In the genomic region with DNA sequence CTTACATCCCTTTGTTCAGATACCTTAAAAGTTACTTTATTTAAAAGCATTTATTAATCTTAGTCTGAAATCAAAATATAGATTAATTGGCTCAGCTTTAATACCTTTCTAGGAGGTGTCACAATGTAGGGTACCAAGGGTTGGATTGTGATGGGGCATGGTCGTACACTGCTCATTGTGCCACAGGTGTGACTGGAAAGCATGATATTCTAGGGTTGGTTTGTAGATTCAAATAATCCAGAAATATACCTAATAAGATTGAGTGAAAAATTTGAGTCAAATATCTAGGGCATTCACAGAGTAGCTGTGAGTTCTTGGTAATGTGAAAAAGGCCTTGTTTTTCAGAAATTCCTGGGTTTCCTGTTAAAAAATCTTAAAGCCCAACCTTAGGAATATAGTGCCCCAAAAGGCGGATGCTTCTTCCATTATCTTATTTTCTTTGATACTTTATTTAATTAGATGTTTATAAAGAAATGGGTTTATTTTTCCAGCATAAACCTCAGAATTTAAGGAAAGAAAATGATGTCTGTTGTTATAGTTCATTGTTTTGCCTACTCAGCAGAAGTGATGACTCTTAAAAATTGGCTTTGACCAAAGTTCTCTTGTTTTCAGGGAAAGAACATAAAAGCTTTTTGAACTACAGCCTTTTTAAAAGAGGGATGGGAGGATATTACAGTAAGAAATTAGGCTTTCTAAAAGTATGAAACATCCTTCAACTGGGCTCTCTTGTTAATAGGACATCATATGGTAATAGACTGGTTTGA, we compare ENCODE assay signal across 19 cellular contexts. TPM values are rescaled to one million over a fixed set of nuclear protein-coding genes. Genes with fewer than 3 reads are reported as not detected.
DNase-seq lines count a peak whose midpoint lies in the region; ATAC-seq, FAIRE-seq and TF ChIP-seq lines count a peak whose summit lies in the region.
"Had no signal": no experiment of that assay in that cellular context is flagged by ENCODE, and none has a peak within 500 bp of the region (broad histone marks: within the 10 kb centered on the region; RNA-seq: fewer than 3 reads in every experiment).

No MANE protein-coding gene starts in this region.

- no peaks in the 10 kb centered on the region; the same call in 2 of the 3 replicates for H3K9me3 ChIP-seq in GM12878 (replicated peaks; ENCODE audit: control insufficient read depth, insufficient read depth, low read length)
- H3K9me3 ChIP-seq in neuronal stem cell (replicated peaks in 1 of 2; ENCODE audit: control insufficient read depth in 2 of 2, insufficient read depth in 1 of 2, low read depth in 1 of 2, low read length in 2 of 2): peaks cover 0 to 1% of the 10 kb centered on the region in 2 donors
- H3K9me3 ChIP-seq: BLaER1 had no signal

- H3K27ac ChIP-seq in GM12878 (ENCODE audit: control insufficient read depth, insufficient read depth): no peak overlapping the region
- H3K27ac ChIP-seq in neuronal stem cell (replicated peaks; ENCODE audit: low read length): no peak overlapping the region
- H3K27ac ChIP-seq: BLaER1 had no signal

- H3K36me3 Mint-ChIP-seq in activated T-cell treated with anti-CD3 and anti-CD28 coated beads, Interleukin-2, amount 50 U/mL, for 24 hours (ENCODE audit: low read depth): peaks cover 96% of the 10 kb centered on the region
- H3K36me3 Mint-ChIP-seq in activated T-cell treated with anti-CD3 and anti-CD28 coated beads, Interleukin-2, amount 50 U/mL, for 4 hours (ENCODE audit: insufficient read depth): peaks cover 64% of the 10 kb centered on the region
- peaks cover 100% of the 10 kb centered on the region for H3K36me3 Mint-ChIP-seq in stimulated activated effector memory CD8-positive, alpha-beta T cell treated with anti-CD3 and anti-CD28 coated beads, Interleukin-12 subunit alpha, Interleukin-12 subunit beta, amount 100 ng/mL, for 72 hours

- H4K20me1 ChIP-seq in GM12878 (ENCODE audit: control insufficient read depth, insufficient read depth): peaks cover 5% of the 10 kb centered on the region

- H3K9ac ChIP-seq in GM12878 (ENCODE audit: control insufficient read depth, insufficient read depth, low read length) (no peak overlapping the region; the same call in 1 of the 2 replicates), neuronal stem cell (ENCODE audit: low read depth, low read length, poor library complexity) (no peak overlapping the region)
- H3K9ac ChIP-seq: BLaER1 had no signal

- no peak overlapping the region for H3K18ac ChIP-seq in neuronal stem cell (ENCODE audit: low read length)

- no peak overlapping the region for H4K8ac ChIP-seq in neuronal stem cell (ENCODE audit: low read depth, low read length)

- H3K4me2 ChIP-seq in GM12878 (ENCODE audit: control insufficient read depth, insufficient read depth) (peak overlapping the region; percentile 7; the same call in 1 of the 2 replicates), neuronal stem cell (ENCODE audit: insufficient read depth, low read length, poor library complexity, severe bottlenecking) (no peak overlapping the region)
- H3K4me2 ChIP-seq: BLaER1 had no signal

- intact Hi-C loops in GM12878 (cut with micrococcal nuclease; ENCODE audit: unreplicated experiment): no loop called here

- BruUV-seq in GM12878 (replicated peaks; lab: Mats Ljungman, UMichigan): no TSS peak

- H3K27me3 ChIP-seq in GM12878 (replicated peaks in 1 of 2; ENCODE audit: control insufficient read depth in 2 of 2, insufficient read depth in 2 of 2, low read length in 1 of 2) (no peaks in the 10 kb centered on the region), neuronal stem cell (ENCODE audit: control insufficient read depth in 3 of 3, insufficient read depth in 3 of 3, low read depth in 1 of 3, low read length in 3 of 3) (no peaks in the 10 kb centered on the region)
- H3K27me3 ChIP-seq: BLaER1 had no signal

- no peaks in the 10 kb centered on the region for H3K27me3 Mint-ChIP-seq in activated T-cell treated with anti-CD3 and anti-CD28 coated beads, Interleukin-2, amount 50 U/mL, for 24 hours
- no peaks in the 10 kb centered on the region for H3K27me3 Mint-ChIP-seq in activated T-cell treated with anti-CD3 and anti-CD28 coated beads, Interleukin-2, amount 50 U/mL, for 4 hours (ENCODE audit: low read depth)

- H3K4me1 Mint-ChIP-seq in activated T-cell treated with anti-CD3 and anti-CD28 coated beads, Interleukin-2, amount 50 U/mL, for 24 hours (ENCODE audit: low read depth): peaks cover 44% of the 10 kb centered on the region
- peaks cover 40% of the 10 kb centered on the region for H3K4me1 Mint-ChIP-seq in activated T-cell treated with anti-CD3 and anti-CD28 coated beads, Interleukin-2, amount 50 U/mL, for 4 hours (ENCODE audit: low read depth)
- peaks cover 36% of the 10 kb centered on the region for H3K4me1 Mint-ChIP-seq in stimulated activated effector memory CD8-positive, alpha-beta T cell treated with anti-CD3 and anti-CD28 coated beads, Interleukin-12 subunit alpha, Interleukin-12 subunit beta, amount 100 ng/mL, for 72 hours

- no peak overlapping the region for H4K91ac ChIP-seq in neuronal stem cell (ENCODE audit: low read depth, low read length, poor library complexity)

- H3K36me3 ChIP-seq in GM12878 (ENCODE audit: control insufficient read depth in 2 of 2, insufficient read depth in 2 of 2, low read length in 1 of 2) (peaks cover 0 to 34% of the 10 kb centered on the region in 2 experiments; a peak in 3 of 4 replicates), neuronal stem cell (replicated peaks in 1 of 2; ENCODE audit: control insufficient read depth in 2 of 2, insufficient read depth in 2 of 2, low read length in 2 of 2) (peaks cover 28 to 88% of the 10 kb centered on the region in 2 donors)

- WGBS in GM12878 (ENCODE audit: insufficient coverage, insufficient replicate concordance, low lambda C conversion rate, missing lambda C conversion rate): 100% methylated on average over 2 of the region's 2 CpGs
- no CpG with 5 or more reads among the region's 2 CpGs for WGBS in neuronal stem cell (ENCODE audit: extremely low coverage in 2 of 2, insufficient read length in 2 of 2, insufficient replicate concordance in 1 of 2), 2 donors

- in situ Hi-C loops in GM12878 (cut with MboI): no loop called here

- no peak overlapping the region for H2BK12ac ChIP-seq in neuronal stem cell (ENCODE audit: low read length)

- no peak overlapping the region for H2BK120ac ChIP-seq in neuronal stem cell (ENCODE audit: low read depth, low read length)

- no peak overlapping the region for H3K14ac ChIP-seq in neuronal stem cell (ENCODE audit: low read length)

- no peak for ATAC-seq in activated T-cell treated with anti-CD3 and anti-CD28 coated beads, Interleukin-2, amount 50 U/mL, for 4 hours
- no peak for ATAC-seq in GM12878
- ATAC-seq in stimulated activated effector memory CD8-positive, alpha-beta T cell treated with anti-CD3 and anti-CD28 coated beads, Interleukin-12 subunit alpha, Interleukin-12 subunit beta, amount 100 ng/mL, for 72 hours: no peak
- no peak for ATAC-seq in GM21717 (IDR thresholded peaks at IDR 0.05; ENCODE audit: unreplicated experiment)

- H3K27ac Mint-ChIP-seq in activated T-cell treated with anti-CD3 and anti-CD28 coated beads, Interleukin-2, amount 50 U/mL, for 24 hours: peak overlapping the region; percentile 37
- H3K27ac Mint-ChIP-seq in stimulated activated effector memory CD8-positive, alpha-beta T cell treated with anti-CD3 and anti-CD28 coated beads, Interleukin-12 subunit alpha, Interleukin-12 subunit beta, amount 100 ng/mL, for 72 hours: peak overlapping the region; percentile 76

- H2AK5ac ChIP-seq in neuronal stem cell (ENCODE audit: low read depth, low read length): no peak overlapping the region

- FAIRE-seq in HTR-8/SVneo (lab: Jason Lieb, UNC) (peak; percentile 4), GM12878 (lab: Jason Lieb, UNC) (no peak)
- FAIRE-seq: GM12892, H54 had no signal

- CTCF ChIA-PET in GM12878 (lab: Yijun Ruan, JAX): interaction anchor here (1.5 kb wide), 1 partner anchor 13 kb away, joined by 4 read pairs; no protein-coding TSS in a partner anchor

- H3K4me1 ChIP-seq in GM12878 (ENCODE audit: control insufficient read depth, insufficient read depth, low read length) (no peaks in the 10 kb centered on the region), neuronal stem cell (ENCODE audit: control insufficient read depth in 2 of 2, insufficient read depth in 1 of 2, low read depth in 1 of 2, low read length in 2 of 2) (peaks cover 2 to 3% of the 10 kb centered on the region in 2 donors)

- no peak for TF ChIP-seq RAD21 in GM12878 (IDR thresholded peaks at IDR 0.05; ENCODE audit: insufficient read depth, low read depth, low read length)

- H3K23ac ChIP-seq in neuronal stem cell (ENCODE audit: low read depth, low read length, poor library complexity): no peak overlapping the region

- H3K4me3 ChIP-seq in GM12878 (no peak overlapping the region), neuronal stem cell (ENCODE audit: low read length in 2 of 2) (no peak overlapping the region)
- H3K4me3 ChIP-seq: BLaER1 had no signal

- DNase-seq in activated T-cell treated with anti-CD3 and anti-CD28 coated beads, Interleukin-2, amount 50 U/mL, for 24 hours: peak; percentile 3
- no peak for DNase-seq in activated T-cell treated with anti-CD3 and anti-CD28 coated beads, Interleukin-2, amount 50 U/mL, for 4 hours
- DNase-seq in HTR-8/SVneo (ENCODE audit: insufficient read length, low spot score) (no peak), GM12878 (ENCODE audit: low read depth, low spot score) (no peak), neuronal stem cell (ENCODE audit: low spot score) (no peak), EL (no peak)
- DNase-seq in stimulated activated effector memory CD8-positive, alpha-beta T cell treated with anti-CD3 and anti-CD28 coated beads, Interleukin-12 subunit alpha, Interleukin-12 subunit beta, amount 100 ng/mL, for 72 hours (ENCODE audit: low spot score in 2 of 2): no peak
- DNase-seq: DMS79 treated with DMSO at 0.1 percent for 48 hours, GDM1, Kasumi-1, NCI-H1105, NCI-H1694, NCI-H226, OCI-M1, SHP77 treated with DMSO at 0.1 percent for 48 hours had no signal

- no peak overlapping the region for H3K4ac ChIP-seq in neuronal stem cell (ENCODE audit: low read length)

- H3K79me2 ChIP-seq in GM12878 (ENCODE audit: control insufficient read depth, insufficient read depth, low read length): peaks cover 29% of the 10 kb centered on the region

- H2BK5ac ChIP-seq in neuronal stem cell (ENCODE audit: low read length): no peak overlapping the region

- no peak overlapping the region for H2BK15ac ChIP-seq in neuronal stem cell (ENCODE audit: low read length)

- SMC1A ChIA-PET in GM12878 (lab: Charles Lee; ENCODE audit: uncharacterized antibody, unreplicated experiment): no interaction called here

- peak overlapping the region; percentile 27 for H3K4me3 Mint-ChIP-seq in activated T-cell treated with anti-CD3 and anti-CD28 coated beads, Interleukin-2, amount 50 U/mL, for 24 hours
- H3K4me3 Mint-ChIP-seq in activated T-cell treated with anti-CD3 and anti-CD28 coated beads, Interleukin-2, amount 50 U/mL, for 4 hours: no peak overlapping the region
- no peak overlapping the region for H3K4me3 Mint-ChIP-seq in stimulated activated effector memory CD8-positive, alpha-beta T cell treated with anti-CD3 and anti-CD28 coated beads, Interleukin-12 subunit alpha, Interleukin-12 subunit beta, amount 100 ng/mL, for 72 hours

- TF ChIP-seq EP300 in GM12878 (IDR thresholded peaks at IDR 0.05; ENCODE audit: borderline replicate concordance in 1 of 2, control insufficient read depth in 1 of 2, low read depth in 2 of 2, low read length in 2 of 2): no peak

- no peak overlapping the region for H2AFZ ChIP-seq in GM12878 (ENCODE audit: control insufficient read depth, low read depth, low read length)
- H2AFZ ChIP-seq in neuronal stem cell (ENCODE audit: low read length): no peak overlapping the region

- no peaks in the 10 kb centered on the region for H3K9me3 Mint-ChIP-seq in activated T-cell treated with anti-CD3 and anti-CD28 coated beads, Interleukin-2, amount 50 U/mL, for 24 hours
- no peaks in the 10 kb centered on the region for H3K9me3 Mint-ChIP-seq in activated T-cell treated with anti-CD3 and anti-CD28 coated beads, Interleukin-2, amount 50 U/mL, for 4 hours
- H3K9me3 Mint-ChIP-seq in stimulated activated effector memory CD8-positive, alpha-beta T cell treated with anti-CD3 and anti-CD28 coated beads, Interleukin-12 subunit alpha, Interleukin-12 subunit beta, amount 100 ng/mL, for 72 hours: no peaks in the 10 kb centered on the region

- H3K79me1 ChIP-seq in neuronal stem cell (ENCODE audit: low read depth, low read length): no peaks in the 10 kb centered on the region

- POLR2A ChIA-PET in GM12878 (lab: Charles Lee): no interaction called here

- RAD21 ChIA-PET in GM12878 (lab: Charles Lee; ENCODE audit: unreplicated experiment): interaction anchor here (1.5 kb wide), 1 partner anchor 727 kb away, joined by 3 read pairs; no protein-coding TSS in a partner anchor

- TF ChIP-seq POLR2A in GM12878 (IDR thresholded peaks at IDR 0.05; ENCODE audit: low read depth, low read length): peak; percentile 48; the same call in 1 of the 2 replicates

- no peak for TF ChIP-seq CTCF in GM12878 (IDR thresholded peaks at IDR 0.05 in 2 of 3, conservative IDR thresholded peaks at IDR 0.05 in 1 of 3; ENCODE audit: control insufficient read depth in 2 of 3, extremely low read depth in 1 of 3, insufficient read depth in 1 of 3, low read depth in 3 of 3, low read length in 3 of 3)

RNA-seq across cellular contexts. Expression of a gene that starts 4.9 kb away (rescaled TPM):
- 100 to 1,000 TPM; 280 to 299 (median 287) TPM for total RNA-seq in activated T-cell treated with anti-CD3 and anti-CD28 coated beads, Interleukin-2, amount 50 U/mL, for 4 hours
- total RNA-seq in GM12878 (2013; cell fraction: nucleolus; rRNA removed): 49.5 and 51.0 TPM in 2 replicates
- total RNA-seq in GM12878 (2014; rRNA removed) (57.2 and 62.9 TPM in 2 replicates), GM12878 (2014; rRNA removed; fragmentation: Illumina TruSeq; extraction: Trizol) (75.9 and 79.8 TPM in 2 replicates), GM12878 (2021) (158 and 163 TPM in 2 replicates)
- polyA plus RNA-seq in GM12878 (2011; ENCODE audit: low read depth): 79.7 TPM
- polyA plus RNA-seq in GM12878 (2011; rRNA removed) (118 and 143 TPM in 2 replicates), GM12878 (2014; fragmentation: Illumina TruSeq; extraction: Trizol) (134 and 158 TPM in 2 replicates), GM12878 (2014; fragmentation: Nextera tagmentation; extraction: Ambion mirVana) (100 to 1,000 TPM; 100 to 191 TPM), GM12878 (2014; rRNA removed) (86.1 and 94.4 TPM in 2 replicates), GM12878 (2016; fragmentation: Nextera tagmentation; extraction: Ambion mirVana) (100 to 1,000 TPM in 1 of 2 experiments, 10 to 100 TPM in 1; 99.7 to 116 TPM)
- polyA plus RNA-seq in GM12878 (2011; cell fraction: cytosol; rRNA removed): 60.9 and 73.4 TPM in 2 replicates
- polyA plus RNA-seq in GM12878 (2011; cell fraction: nucleus; rRNA removed): 196 and 197 TPM in 2 replicates
- polyA plus RNA-seq in GM12878 (2012): 90.4 and 131 TPM in 2 replicates
- 96.1 and 116 TPM in 2 replicates for polyA minus RNA-seq in GM12878 (2011; rRNA and poly(A)+ RNA removed)
- 39.7 and 56.2 TPM in 2 replicates for polyA minus RNA-seq in GM12878 (2011; cell fraction: cytosol; rRNA and poly(A)+ RNA removed)
- polyA minus RNA-seq in GM12878 (2011; cell fraction: nucleus; rRNA and poly(A)+ RNA removed): 43.4 and 54.9 TPM in 2 replicates
- 84.4 TPM for polyA plus RNA-seq in neuronal stem cell (2013, experiment 1 of 2)
- polyA plus RNA-seq in neuronal stem cell (2013, experiment 2 of 2): 85.8 TPM

RNA-seq across cellular contexts. Expression of a gene that starts 44.9 kb away (rescaled TPM):
- 1 to 10 TPM; 3.9 to 4.0 (median 4.0) TPM for total RNA-seq in activated T-cell treated with anti-CD3 and anti-CD28 coated beads, Interleukin-2, amount 50 U/mL, for 4 hours
- 80.7 and 90.8 TPM in 2 replicates for total RNA-seq in GM12878 (2013; cell fraction: nucleolus; rRNA removed)
- 4.3 and 4.7 TPM in 2 replicates for total RNA-seq in GM12878 (2014; rRNA removed)
- total RNA-seq in GM12878 (2014; rRNA removed; fragmentation: Illumina TruSeq; extraction: Trizol): 3.8 and 4.0 TPM in 2 replicates
- total RNA-seq in GM12878 (2021): 5.6 and 6.6 TPM in 2 replicates
- 3.7 TPM for polyA plus RNA-seq in GM12878 (2011; ENCODE audit: low read depth)
- 5.8 and 6.5 TPM in 2 replicates for polyA plus RNA-seq in GM12878 (2011; rRNA removed)
- 3.9 and 4.4 TPM in 2 replicates for polyA plus RNA-seq in GM12878 (2011; cell fraction: cytosol; rRNA removed)
- 49.6 and 53.1 TPM in 2 replicates for polyA plus RNA-seq in GM12878 (2011; cell fraction: nucleus; rRNA removed)
- 5.4 and 5.5 TPM in 2 replicates for polyA plus RNA-seq in GM12878 (2012)
- 3.5 and 4.0 TPM in 2 replicates for polyA plus RNA-seq in GM12878 (2014; fragmentation: Illumina TruSeq; extraction: Trizol)
- polyA plus RNA-seq in GM12878 (2014; fragmentation: Nextera tagmentation; extraction: Ambion mirVana): under 1 TPM; 0.56 to 0.77 TPM
- 5.4 and 6.0 TPM in 2 replicates for polyA plus RNA-seq in GM12878 (2014; rRNA removed)
- polyA plus RNA-seq in GM12878 (2016; fragmentation: Nextera tagmentation; extraction: Ambion mirVana): 1 to 10 TPM; 2.7 to 3.9 TPM
- 11.2 and 18.2 TPM in 2 replicates for polyA minus RNA-seq in GM12878 (2011; rRNA and poly(A)+ RNA removed)
- polyA minus RNA-seq in GM12878 (2011; cell fraction: cytosol; rRNA and poly(A)+ RNA removed): 1.2 and 3.6 TPM in 2 replicates
- 22.0 and 42.3 TPM in 2 replicates for polyA minus RNA-seq in GM12878 (2011; cell fraction: nucleus; rRNA and poly(A)+ RNA removed)
- polyA plus RNA-seq in neuronal stem cell (2013, experiment 1 of 2): 9.2 TPM
- 9.7 TPM for polyA plus RNA-seq in neuronal stem cell (2013, experiment 2 of 2)
